Comparison of ENCODE assay signal across 20 cellular contexts in the genomic region with DNA sequence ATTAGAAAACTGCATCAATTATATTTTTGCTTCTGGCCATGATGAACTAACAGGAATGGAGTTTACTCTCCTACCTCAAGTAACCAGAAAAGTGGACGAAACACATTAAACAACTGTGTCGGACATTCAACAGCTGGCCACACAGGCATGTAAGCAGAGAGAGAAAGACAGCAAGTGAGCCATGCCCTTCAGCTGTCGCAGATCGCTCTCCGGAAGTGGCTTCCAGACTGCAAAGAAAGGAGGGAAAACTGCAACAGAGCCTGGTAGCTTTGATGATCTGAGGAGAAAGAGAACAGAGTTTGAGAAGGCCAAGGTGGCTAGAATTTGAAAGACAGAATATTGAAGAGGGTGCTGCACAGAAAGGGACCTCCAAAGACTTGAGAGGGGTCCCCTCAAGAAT.
"Had no signal": no experiment of that assay in that cellular context is flagged by ENCODE, and none has a peak within 500 bp of the region (broad histone marks: within the 10 kb centered on the region; RNA-seq: fewer than 3 reads in every experiment).

No MANE protein-coding gene starts in this region.

- DNase-seq: effector CD4-positive, alpha-beta T cell; endodermal cell; erythroblast; head of caudate nucleus; kidney; left cardiac atrium; naive thymus-derived CD8-positive, alpha-beta T cell; right lobe of liver; stimulated activated CD4-positive, alpha-beta T cell treated with anti-CD3 and anti-CD28 coated beads, Interleukin-2, amount 100 ng/mL, for 24 hours; stimulated activated CD4-positive, alpha-beta T cell treated with anti-CD3 and anti-CD28 coated beads, Interleukin-4, amount 100 ng/mL, for 4 hours; stimulated activated naive CD4-positive, alpha-beta T cell; stomach; substantia nigra; transverse colon had no signal

- H2AFZ ChIP-seq: hepatocyte, parathyroid adenoma had no signal

- H3K79me2 ChIP-seq: hepatocyte, parathyroid adenoma had no signal

- H3K4me1 ChIP-seq: parathyroid adenoma, prostate gland, right lobe of liver, stomach, transverse colon had no signal

- H3K36me3 ChIP-seq: prostate gland, right lobe of liver, stomach, thoracic aorta, transverse colon had no signal

- ATAC-seq: left cardiac atrium; naive thymus-derived CD8-positive, alpha-beta T cell; right lobe of liver had no signal

- H3K9me3 ChIP-seq: prostate gland, right lobe of liver, stomach, thoracic aorta, transverse colon had no signal

- H3K9ac ChIP-seq: parathyroid adenoma had no signal

- H3K27me3 ChIP-seq: hepatocyte, right lobe of liver had no signal

- H3K4me2 ChIP-seq: hepatocyte had no signal

- H3K27ac ChIP-seq: coronary artery, hepatocyte, parathyroid adenoma, prostate gland, right lobe of liver, skin epidermis, stomach, thoracic aorta, transverse colon had no signal

- H3K4me3 ChIP-seq: coronary artery, hepatocyte, prostate gland, right lobe of liver, skin epidermis, stomach, thoracic aorta, transverse colon had no signal
